ENCODE assay signal across 12 cellular contexts in the genomic region with DNA sequence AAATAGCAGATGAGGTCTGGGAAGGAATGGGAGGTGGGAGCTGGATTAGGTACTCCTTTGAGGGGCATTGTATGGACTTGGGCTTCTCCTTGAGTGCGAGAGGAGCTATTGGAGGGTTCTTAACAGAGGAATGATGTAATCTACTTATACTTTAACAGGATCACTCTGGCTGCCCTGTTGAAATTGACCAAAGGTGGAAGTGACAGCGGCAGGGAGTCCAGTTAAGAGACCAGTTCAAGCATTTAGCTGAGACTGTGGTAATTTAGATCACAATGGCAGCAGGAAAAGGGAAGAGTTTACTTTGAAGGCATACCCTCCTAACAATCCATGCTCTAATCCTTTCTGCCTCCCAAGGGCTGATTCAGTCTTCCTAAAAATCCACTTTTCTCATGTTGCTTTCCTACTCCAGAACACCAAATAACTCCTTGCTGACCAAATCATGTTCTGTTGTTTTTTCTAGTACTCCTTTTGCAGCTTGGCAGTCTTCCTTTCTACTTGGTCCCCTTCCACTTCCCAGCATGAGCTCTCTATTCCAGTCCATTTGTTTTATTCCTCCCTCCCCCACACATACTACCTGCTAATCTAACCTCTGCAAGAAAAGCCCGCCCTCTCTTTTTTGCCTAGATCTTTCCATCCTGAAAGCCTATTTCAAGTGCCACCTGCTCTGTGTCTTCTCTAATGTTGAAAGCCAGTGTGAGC.
"Had no signal": no experiment of that assay in that cellular context is flagged by ENCODE, and none has a peak within 500 bp of the region (broad histone marks: within the 10 kb centered on the region; RNA-seq: fewer than 3 reads in every experiment).

No MANE protein-coding gene starts in this region.

- H3K27me3 ChIP-seq: adrenal gland, brain microvascular endothelial cell had no signal

- H3K27ac Mint-ChIP-seq: activated CD4-positive, alpha-beta T cell treated with anti-CD3 and anti-CD28 coated beads, Interleukin-2, amount 10 ng/mL, durations not matched to agents 24 days and 14 days; activated naive CD4-positive, alpha-beta T cell treated with anti-CD3 and anti-CD28 coated beads, Interleukin-2, amount 10 ng/mL, durations not matched to agents 7 days and 5 days; activated T-helper 17 cell treated with anti-CD3 and anti-CD28 coated beads, Interleukin-2, amount 50 U/mL, for 72 hours had no signal

- H3K4me3 ChIP-seq: adrenal gland had no signal

- H3K9me3 Mint-ChIP-seq: activated CD4-positive, alpha-beta T cell treated with anti-CD3 and anti-CD28 coated beads, Interleukin-2, amount 10 ng/mL, durations not matched to agents 24 days and 14 days; activated naive CD4-positive, alpha-beta T cell treated with anti-CD3 and anti-CD28 coated beads, Interleukin-2, amount 10 ng/mL, durations not matched to agents 7 days and 5 days; activated T-helper 17 cell treated with anti-CD3 and anti-CD28 coated beads, Interleukin-2, amount 50 U/mL, for 72 hours had no signal

- H3K36me3 Mint-ChIP-seq: activated naive CD4-positive, alpha-beta T cell treated with anti-CD3 and anti-CD28 coated beads, Interleukin-2, amount 10 ng/mL, durations not matched to agents 7 days and 5 days had no signal

- DNase-seq: activated CD4-positive, alpha-beta T cell treated with anti-CD3 and anti-CD28 coated beads, Interleukin-2, amount 10 ng/mL, durations not matched to agents 24 days and 14 days; adrenal gland; cerebellar nuclear complex; dermis blood vessel endothelial cell; erythroblast; kidney; stimulated activated CD4-positive, alpha-beta T cell treated with anti-CD3 and anti-CD28 coated beads, Interleukin-4, amount 100 ng/mL, for 1 hour had no signal

- H3K36me3 ChIP-seq: adrenal gland, brain microvascular endothelial cell had no signal

- H3K4me3 Mint-ChIP-seq: activated CD4-positive, alpha-beta T cell treated with anti-CD3 and anti-CD28 coated beads, Interleukin-2, amount 10 ng/mL, durations not matched to agents 24 days and 14 days; activated naive CD4-positive, alpha-beta T cell treated with anti-CD3 and anti-CD28 coated beads, Interleukin-2, amount 10 ng/mL, durations not matched to agents 7 days and 5 days; activated T-helper 17 cell treated with anti-CD3 and anti-CD28 coated beads, Interleukin-2, amount 50 U/mL, for 72 hours had no signal

- H3K27me3 Mint-ChIP-seq: activated CD4-positive, alpha-beta T cell treated with anti-CD3 and anti-CD28 coated beads, Interleukin-2, amount 10 ng/mL, durations not matched to agents 24 days and 14 days; activated naive CD4-positive, alpha-beta T cell treated with anti-CD3 and anti-CD28 coated beads, Interleukin-2, amount 10 ng/mL, durations not matched to agents 7 days and 5 days; activated T-helper 17 cell treated with anti-CD3 and anti-CD28 coated beads, Interleukin-2, amount 50 U/mL, for 72 hours had no signal

- H3K9me3 ChIP-seq: adrenal gland had no signal

- H3K4me1 Mint-ChIP-seq: activated CD4-positive, alpha-beta T cell treated with anti-CD3 and anti-CD28 coated beads, Interleukin-2, amount 10 ng/mL, durations not matched to agents 24 days and 14 days; activated naive CD4-positive, alpha-beta T cell treated with anti-CD3 and anti-CD28 coated beads, Interleukin-2, amount 10 ng/mL, durations not matched to agents 7 days and 5 days; activated T-helper 17 cell treated with anti-CD3 and anti-CD28 coated beads, Interleukin-2, amount 50 U/mL, for 72 hours had no signal

- ATAC-seq: activated T-helper 17 cell treated with anti-CD3 and anti-CD28 coated beads, Interleukin-2, amount 50 U/mL, for 72 hours had no signal

- H3K4me1 ChIP-seq: adrenal gland, parathyroid adenoma had no signal

- H3K27ac ChIP-seq: adrenal gland, brain microvascular endothelial cell, parathyroid adenoma, VCaP had no signal
